Comparison of ENCODE assay signal across 1 cellular context in genomic region chr19:42269518-42270345, GRCh38.
TF ChIP-seq lines count a peak whose summit lies in the region.

No MANE protein-coding gene starts in this region.

TF ChIP-seq in GM23338, 12 proteins besides CTCF, POLR2A, EP300 and RAD21 (continued from another document):
- no peak for TF ChIP-seq ZNF462 (CRISPR knock-in tag; IDR thresholded peaks at IDR 0.05)
